10 cellular contexts compared by ENCODE assay signal in the genomic region with DNA sequence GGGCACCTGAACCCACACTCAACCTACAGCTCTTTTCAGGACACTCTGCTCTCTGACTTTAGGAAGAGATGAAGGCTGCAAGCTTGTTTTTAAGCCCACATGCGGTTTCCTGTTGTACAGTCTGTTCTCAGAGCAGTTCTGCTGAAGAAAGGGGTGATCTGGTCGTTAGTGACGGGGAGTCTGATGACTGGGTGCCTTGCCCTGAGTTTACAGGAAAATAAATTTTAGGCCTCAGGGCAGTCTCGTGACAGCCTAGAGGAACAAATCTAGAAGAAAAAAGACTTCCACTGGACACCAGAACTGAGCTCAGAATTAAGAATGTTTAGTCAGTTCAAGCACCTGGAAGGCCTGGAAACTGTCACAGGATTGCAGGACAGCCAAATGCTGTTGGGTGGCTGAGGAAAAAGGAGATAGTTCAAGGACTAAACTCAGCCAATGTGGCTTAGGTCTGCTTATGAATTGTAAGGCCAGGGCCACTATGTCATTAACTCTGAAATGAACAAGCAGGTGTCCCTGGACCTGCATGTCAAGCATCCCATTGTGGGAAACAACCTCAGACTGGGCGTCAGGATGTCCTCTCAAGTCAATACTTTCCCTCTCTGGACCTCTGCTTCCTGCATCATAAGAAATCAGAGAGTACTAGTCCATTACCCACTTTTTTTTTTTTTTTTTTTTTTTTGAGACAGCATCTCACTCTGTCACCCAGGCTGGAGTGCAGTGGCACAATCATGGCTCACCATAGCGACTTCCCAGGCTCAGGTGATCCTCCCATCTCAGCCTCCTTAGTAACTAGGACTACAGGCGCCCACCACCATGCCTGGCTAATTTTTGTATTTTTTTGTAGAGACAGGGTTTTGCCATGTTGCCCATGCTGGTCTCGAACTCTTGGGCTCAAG. TPM values are rescaled to one million over a fixed set of nuclear protein-coding genes. Genes with fewer than 3 reads are reported as not detected.
DNase-seq lines count a peak whose midpoint lies in the region; TF ChIP-seq lines count a peak whose summit lies in the region.
"Had no signal": no experiment of that assay in that cellular context is flagged by ENCODE, and none has a peak within 500 bp of the region (broad histone marks: within the 10 kb centered on the region; RNA-seq: fewer than 3 reads in every experiment).

No MANE protein-coding gene starts in this region.

- H3K4me1 ChIP-seq in ovary (ENCODE audit: insufficient read depth): peaks cover 4% of the 10 kb centered on the region

- intact Hi-C loops in lower leg skin (cut with DNase I; ENCODE audit: low total_unique reads): no loop called here
- intact Hi-C loops in ovary (cut with DNase I): no loop called here

- H3K9me3 ChIP-seq in ovary: no peaks in the 10 kb centered on the region

- POLR2A ChIA-PET in GM10248 (lab: Yijun Ruan, JAX): no interaction called here

- no peaks in the 10 kb centered on the region for H3K36me3 ChIP-seq in ovary

- TF ChIP-seq POLR2A in lower leg skin (IDR thresholded peaks at IDR 0.05) (no peak), ovary (IDR thresholded peaks at IDR 0.05) (no peak)

- DNase-seq in NK-92 treated with Interleukin-12 subunit alpha and Interleukin-12 subunit beta, amount 100 ng/mL, for 24 hours (lab: John Stamatoyannopoulos, UW): peak; percentile 11
- DNase-seq in NK-92 (lab: John Stamatoyannopoulos, UW; ENCODE audit: unreplicated experiment) (no peak), lower leg skin (ENCODE audit: low spot score in 2 of 2) (peak; percentile 71 to 85), ovary (no peak), GM10248 (ENCODE audit: extremely low spot score) (no peak), HPDE6-E6E7 (ENCODE audit: extremely low spot score) (no peak)
- DNase-seq in activated effector memory CD4-positive, alpha-beta T cell treated with Interleukin-2 at 50 U/mL for 16 hours: peak; percentile 51
- DNase-seq: 8988T, kidney glomerular epithelial cell had no signal

- 69 to 71% methylated on average over 8 of the region's 8 CpGs for WGBS in lower leg skin, 2 donors
- WGBS in ovary, 3 donors: 78 to 82% (median 79%) methylated on average over 8 of the region's 8 CpGs

- no peaks in the 10 kb centered on the region for H3K27me3 ChIP-seq in ovary

- CTCF ChIA-PET in GM10248 (lab: Yijun Ruan, JAX): interaction anchor here (1.5 to 3.1 kb wide), 4 partner anchors 10 to 193 kb away, joined by 3 to 15 read pairs (median 10); no protein-coding TSS in a partner anchor

- TF ChIP-seq EP300 in ovary (IDR thresholded peaks at IDR 0.05): no peak

- no peak overlapping the region for H3K4me3 ChIP-seq in lower leg skin (ENCODE audit: low read depth, poor library complexity, severe bottlenecking)
- H3K4me3 ChIP-seq in ovary: no peak overlapping the region

- TF ChIP-seq CTCF in lower leg skin (IDR thresholded peaks at IDR 0.05): no peak
- no peak for TF ChIP-seq CTCF in ovary (IDR thresholded peaks at IDR 0.05)
- no peak for TF ChIP-seq CTCF in GM10248 (IDR thresholded peaks at IDR 0.05; ENCODE audit: control extremely low read depth, extremely low read depth, low read depth, missing control alignments)

- H3K27ac ChIP-seq in temporal lobe (ENCODE audit: low read depth, low read length) (peak overlapping the region; percentile 61), ovary (no peak overlapping the region)

RNA-seq across cellular contexts. Expression of a gene that starts 5.7 kb away (rescaled TPM):
- total RNA-seq in lower leg skin (100 to 1,000 TPM in 3 of 4 donors, 10 to 100 TPM in 1; 84.8 to 162 (median 120) TPM), temporal lobe (17.5 TPM), ovary (10 to 100 TPM; 10.8 to 34.2 (median 18.7) TPM)
- polyA plus RNA-seq in ovary: 10 to 100 TPM; 26.5 to 48.9 TPM

RNA-seq across cellular contexts. Expression of a gene that starts 59.5 kb away (rescaled TPM):
- total RNA-seq in lower leg skin (10 to 100 TPM; 10.5 to 17.0 (median 13.0) TPM), temporal lobe (27.5 TPM), ovary (10 to 100 TPM; 26.3 to 44.5 (median 39.3) TPM)
- 10 to 100 TPM; 26.8 to 29.7 TPM for polyA plus RNA-seq in ovary

Comparison
In these comparisons a context has a peak if more than half of its experiments do, and no peak if none do; other contexts are left out.
1. DNase-seq: peak in NK-92 treated with Interleukin-12 subunit alpha and Interleukin-12 subunit beta, amount 100 ng/mL, for 24 hours (single experiment), activated effector memory CD4-positive, alpha-beta T cell treated with Interleukin-2 at 50 U/mL for 16 hours (single experiment) and lower leg skin (2 of 2); none in NK-92 (single experiment), ovary (0 of 5), GM10248 (single experiment) and HPDE6-E6E7 (single experiment).